15 cellular contexts compared by ENCODE assay signal in genomic region chr1:244857761-244858160, GRCh38. TPM values are rescaled to one million over a fixed set of nuclear protein-coding genes. Genes with fewer than 3 reads are reported as not detected.
DNase-seq lines count a peak whose midpoint lies in the region; ATAC-seq and TF ChIP-seq lines count a peak whose summit lies in the region.
"Had no signal": no experiment of that assay in that cellular context is flagged by ENCODE, and none has a peak within 500 bp of the region (broad histone marks: within the 10 kb centered on the region; RNA-seq: fewer than 3 reads in every experiment).

No MANE protein-coding gene starts in this region.

- peaks cover 68% of the 10 kb centered on the region for H3K4me1 Mint-ChIP-seq in activated CD4-positive, alpha-beta T cell treated with anti-CD3 and anti-CD28 coated beads, Interleukin-2, amount 10 ng/mL, durations not matched to agents 24 days and 14 days
- peaks cover 59% of the 10 kb centered on the region for H3K4me1 Mint-ChIP-seq in activated T-helper 17 cell treated with anti-CD3 and anti-CD28 coated beads, Interleukin-2, amount 50 U/mL, for 72 hours
- H3K4me1 Mint-ChIP-seq in natural killer cell: peaks cover 67 to 89% of the 10 kb centered on the region in 2 donors

- no peaks in the 10 kb centered on the region for H3K27me3 ChIP-seq in DND-41 (ENCODE audit: insufficient read depth, low read length, poor library complexity)
- H3K27me3 ChIP-seq: suprapubic skin had no signal

- POLR2A ChIA-PET in HEK293T (lab: Yijun Ruan, JAX): interaction anchor here (0.9 kb wide), 2 partner anchors 11 to 21 kb away, joined by 3 to 4 read pairs; no protein-coding TSS in a partner anchor

- H3K36me3 Mint-ChIP-seq in activated CD4-positive, alpha-beta T cell treated with anti-CD3 and anti-CD28 coated beads, Interleukin-2, amount 10 ng/mL, durations not matched to agents 24 days and 14 days (ENCODE audit: low read depth): peaks cover 90% of the 10 kb centered on the region
- peaks cover 100% of the 10 kb centered on the region for H3K36me3 Mint-ChIP-seq in activated T-helper 17 cell treated with anti-CD3 and anti-CD28 coated beads, Interleukin-2, amount 50 U/mL, for 72 hours (ENCODE audit: low read depth)
- H3K36me3 Mint-ChIP-seq in natural killer cell: peaks cover 44% of the 10 kb centered on the region

- peaks cover 100% of the 10 kb centered on the region for H3K36me3 ChIP-seq in DND-41 (ENCODE audit: insufficient read depth, low read length)

- CTCF ChIA-PET in HEK293T (lab: Yijun Ruan, JAX): no interaction called here

- H2AFZ ChIP-seq in DND-41 (ENCODE audit: low read depth, low read length): no peak overlapping the region

- H3K27me3 Mint-ChIP-seq in activated CD4-positive, alpha-beta T cell treated with anti-CD3 and anti-CD28 coated beads, Interleukin-2, amount 10 ng/mL, durations not matched to agents 24 days and 14 days: no peaks in the 10 kb centered on the region
- H3K27me3 Mint-ChIP-seq in activated T-helper 17 cell treated with anti-CD3 and anti-CD28 coated beads, Interleukin-2, amount 50 U/mL, for 72 hours: no peaks in the 10 kb centered on the region
- H3K27me3 Mint-ChIP-seq in natural killer cell (ENCODE audit: low read depth in 2 of 2): no peaks in the 10 kb centered on the region

- DNase-seq in activated CD4-positive, alpha-beta T cell treated with anti-CD3 and anti-CD28 coated beads, Interleukin-2, amount 10 ng/mL, durations not matched to agents 24 days and 14 days: no peak
- no peak for DNase-seq in activated CD4-positive, alpha-beta T cell treated with anti-CD3 and anti-CD28 coated beads for 48 hours
- no peak for DNase-seq in DND-41
- DNase-seq in natural killer cell: no peak
- DNase-seq in HEK293T (ENCODE audit: extremely low spot score): no peak
- DNase-seq in dermis blood vessel endothelial cell: no peak
- DNase-seq in SW 1271 (lab: John Stamatoyannopoulos, UW): no peak
- DNase-seq: effector CD4-positive, alpha-beta T cell; GDM1; left ventricle myocardium superior; NCI-H1694 treated with DMSO at 0.1 percent for 48 hours; NCI-H446 had no signal

- H4K20me1 ChIP-seq in DND-41 (ENCODE audit: insufficient read depth, low read length): peaks cover 91% of the 10 kb centered on the region

- H3K9ac ChIP-seq in DND-41 (ENCODE audit: low read depth, low read length): no peak overlapping the region

- no peak for ATAC-seq in DND-41 (ENCODE audit: insufficient read depth, low read depth)
- ATAC-seq in activated T-helper 17 cell treated with anti-CD3 and anti-CD28 coated beads, Interleukin-2, amount 50 U/mL, for 72 hours (replicated peaks): no peak
- ATAC-seq in natural killer cell: no peak
- ATAC-seq: left ventricle myocardium superior had no signal

- H3K9me3 Mint-ChIP-seq in activated CD4-positive, alpha-beta T cell treated with anti-CD3 and anti-CD28 coated beads, Interleukin-2, amount 10 ng/mL, durations not matched to agents 24 days and 14 days: no peaks in the 10 kb centered on the region
- H3K9me3 Mint-ChIP-seq in activated T-helper 17 cell treated with anti-CD3 and anti-CD28 coated beads, Interleukin-2, amount 50 U/mL, for 72 hours: no peaks in the 10 kb centered on the region
- H3K9me3 Mint-ChIP-seq in natural killer cell: no peaks in the 10 kb centered on the region
- H3K9me3 Mint-ChIP-seq: brain had no signal

- TF ChIP-seq CTCF in DND-41 (IDR thresholded peaks at IDR 0.05; ENCODE audit: borderline replicate concordance, extremely low read depth, low read length, poor library complexity, severe bottlenecking) (no peak), natural killer cell (IDR thresholded peaks at IDR 0.05) (no peak)

- peaks cover 65% of the 10 kb centered on the region for H3K4me1 ChIP-seq in DND-41 (ENCODE audit: insufficient read depth, low read length)

- H3K4me3 Mint-ChIP-seq in activated CD4-positive, alpha-beta T cell treated with anti-CD3 and anti-CD28 coated beads, Interleukin-2, amount 10 ng/mL, durations not matched to agents 24 days and 14 days: peak overlapping the region; percentile 50
- peak overlapping the region; percentile 95 for H3K4me3 Mint-ChIP-seq in activated T-helper 17 cell treated with anti-CD3 and anti-CD28 coated beads, Interleukin-2, amount 50 U/mL, for 72 hours
- no peak overlapping the region for H3K4me3 Mint-ChIP-seq in natural killer cell

- peaks cover 100% of the 10 kb centered on the region for H3K79me2 ChIP-seq in DND-41 (ENCODE audit: insufficient read depth, low read length)

- no peaks in the 10 kb centered on the region for H3K9me3 ChIP-seq in DND-41 (ENCODE audit: insufficient read depth, low read length, severe bottlenecking)
- H3K9me3 ChIP-seq: suprapubic skin had no signal

- H3K4me3 ChIP-seq in DND-41 (ENCODE audit: low read depth in 1 of 2, low read length in 2 of 2): no peak overlapping the region
- H3K4me3 ChIP-seq: suprapubic skin had no signal

- H3K27ac Mint-ChIP-seq in activated CD4-positive, alpha-beta T cell treated with anti-CD3 and anti-CD28 coated beads, Interleukin-2, amount 10 ng/mL, durations not matched to agents 24 days and 14 days: peak overlapping the region; percentile 16
- H3K27ac Mint-ChIP-seq in activated T-helper 17 cell treated with anti-CD3 and anti-CD28 coated beads, Interleukin-2, amount 50 U/mL, for 72 hours: peak overlapping the region; percentile 44
- H3K27ac Mint-ChIP-seq in natural killer cell: peak overlapping the region; percentile 60 to 98

- intact Hi-C loops in activated CD4-positive, alpha-beta T cell treated with anti-CD3 and anti-CD28 coated beads, Interleukin-2, amount 10 ng/mL, durations not matched to agents 24 days and 14 days (cut with micrococcal nuclease): no loop called here
- intact Hi-C loops in natural killer cell (cut with micrococcal nuclease): no loop called here

- H3K27ac ChIP-seq in DND-41 (ENCODE audit: low read length): no peak overlapping the region
- H3K27ac ChIP-seq: suprapubic skin had no signal

- H3K4me2 ChIP-seq in DND-41 (ENCODE audit: insufficient read depth, low read length): peak overlapping the region; percentile 46; the same call in 1 of the 2 replicates

TF ChIP-seq in HEK293T, 16 proteins besides CTCF, POLR2A, EP300 and RAD21:
- TF ChIP-seq SP1 (IDR thresholded peaks at IDR 0.05) (no peak), ARNT (IDR thresholded peaks at IDR 0.05) (no peak), SUZ12 (IDR thresholded peaks at IDR 0.05) (no peak), BHLHE40 (IDR thresholded peaks at IDR 0.05; ENCODE audit: borderline replicate concordance) (no peak), FOXA1 (IDR thresholded peaks at IDR 0.05) (no peak), PKNOX1 (IDR thresholded peaks at IDR 0.05) (no peak), CTBP1 (IDR thresholded peaks at IDR 0.05; ENCODE audit: borderline replicate concordance) (no peak), ZNF384 (IDR thresholded peaks at IDR 0.05) (no peak), ELF4 (IDR thresholded peaks at IDR 0.05) (no peak), TARDBP (IDR thresholded peaks at IDR 0.05) (no peak), HDGF (IDR thresholded peaks at IDR 0.05; ENCODE audit: borderline replicate concordance) (no peak), FOXK2 (IDR thresholded peaks at IDR 0.05) (no peak), NFRKB (IDR thresholded peaks at IDR 0.05) (no peak), LEF1 (IDR thresholded peaks at IDR 0.05; ENCODE audit: borderline replicate concordance) (no peak), FOXM1 (IDR thresholded peaks at IDR 0.05; ENCODE audit: borderline replicate concordance) (no peak), L3MBTL2 (conservative IDR thresholded peaks at IDR 0.05) (no peak)

RNA-seq across cellular contexts. Expression of gene HNRNPU, which starts 6.6 kb away (rescaled TPM):
- 611 and 612 TPM in 2 replicates for total RNA-seq in activated CD4-positive, alpha-beta T cell treated with anti-CD3 and anti-CD28 coated beads, Interleukin-2, amount 10 ng/mL, durations not matched to agents 24 days and 14 days
- 100 to 1,000 TPM; 336 to 438 TPM for total RNA-seq in activated T-helper 17 cell treated with anti-CD3 and anti-CD28 coated beads, Interleukin-2, amount 50 U/mL, for 72 hours
- total RNA-seq in natural killer cell (100 to 1,000 TPM; 467 to 603 (median 504) TPM), dermis blood vessel endothelial cell (395 and 520 TPM in 2 replicates)

RNA-seq across cellular contexts. Expression of gene COX20, which starts 22.3 kb away (rescaled TPM):
- total RNA-seq in activated CD4-positive, alpha-beta T cell treated with anti-CD3 and anti-CD28 coated beads, Interleukin-2, amount 10 ng/mL, durations not matched to agents 24 days and 14 days: 28.6 and 30.0 TPM in 2 replicates
- total RNA-seq in activated T-helper 17 cell treated with anti-CD3 and anti-CD28 coated beads, Interleukin-2, amount 50 U/mL, for 72 hours: 10 to 100 TPM; 38.7 to 43.1 TPM
- total RNA-seq in natural killer cell (10 to 100 TPM; 24.3 to 25.4 (median 24.9) TPM), dermis blood vessel endothelial cell (16.8 and 33.0 TPM in 2 replicates)

Comparison
In these comparisons a context has a peak if more than half of its experiments do, and no peak if none do; other contexts are left out.
1. H3K27ac Mint-ChIP-seq: peak in every context shown above with its lines; median percentile 79 in natural killer cell; 44 in activated T-helper 17 cell treated with anti-CD3 and anti-CD28 coated beads, Interleukin-2, amount 50 U/mL, for 72 hours; 16 in activated CD4-positive, alpha-beta T cell treated with anti-CD3 and anti-CD28 coated beads, Interleukin-2, amount 10 ng/mL, durations not matched to agents 24 days and 14 days.